ENCODE assay signal across 25 cellular contexts in the genomic region with DNA sequence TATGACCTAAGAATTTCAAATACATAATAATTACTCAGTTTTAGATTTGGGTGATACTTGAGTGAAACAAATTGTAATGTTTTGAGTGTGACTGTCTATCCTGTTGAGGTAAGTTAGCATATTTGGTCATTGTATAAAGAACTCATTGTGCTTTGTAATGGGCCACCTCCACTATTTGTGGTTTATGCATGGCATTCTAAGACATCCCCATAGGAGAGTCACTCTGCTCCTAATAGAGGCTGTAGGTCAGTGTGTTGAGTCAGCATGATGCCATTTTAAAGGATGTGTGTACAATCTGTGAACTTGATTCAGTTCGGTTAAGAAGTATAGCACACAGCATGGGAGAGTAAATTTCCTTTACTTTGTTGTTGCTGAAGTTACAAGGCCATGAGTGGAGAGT.
"Had no signal": no experiment of that assay in that cellular context is flagged by ENCODE, and none has a peak within 500 bp of the region (broad histone marks: within the 10 kb centered on the region; RNA-seq: fewer than 3 reads in every experiment).

No MANE protein-coding gene starts in this region.

- H3K36me3 Mint-ChIP-seq: activated naive CD8-positive, alpha-beta T cell treated with anti-CD3 and anti-CD28 coated beads for 36 hours; neural progenitor cell had no signal

- DNase-seq: activated CD4-positive, alpha-beta T cell treated with anti-CD3 and anti-CD28 coated beads for 48 hours; activated CD4-positive, alpha-beta T cell treated with anti-CD3 and anti-CD28 coated beads, Interleukin-2, amount 50 U/mL, for 48 hours; activated CD8-positive, alpha-beta memory T cell treated with anti-CD3 and anti-CD28 coated beads for 24 hours; activated effector memory CD4-positive, alpha-beta T cell treated with Interleukin-2 at 50 U/mL for 16 hours; activated naive CD4-positive, alpha-beta T cell treated with Interleukin-2 at 50 U/mL for 16 hours; activated naive CD8-positive, alpha-beta T cell treated with anti-CD3 and anti-CD28 coated beads for 36 hours; adrenal gland; aorta; colonic mucosa; effector CD8-positive, alpha-beta T cell; esophagus squamous epithelium; gastrocnemius medialis; glutamatergic neuron; mesendoderm; natural killer cell; right cardiac atrium; stimulated activated CD4-positive, alpha-beta T cell treated with anti-CD3 and anti-CD28 coated beads, Interleukin-2, amount 100 ng/mL, for 48 hours; stimulated activated naive CD8-positive, alpha-beta T cell treated with anti-CD3 and anti-CD28 coated beads, Interleukin-15, Interleukin-2, amounts not matched to agents 100 U/mL and 50 U/mL, for 24 hours; testis; transverse colon had no signal

- H3K4me1 Mint-ChIP-seq: activated naive CD8-positive, alpha-beta T cell treated with anti-CD3 and anti-CD28 coated beads for 36 hours; natural killer cell; neural progenitor cell had no signal

- H2AFZ ChIP-seq: neural progenitor cell had no signal

- H3K4me3 Mint-ChIP-seq: activated naive CD8-positive, alpha-beta T cell treated with anti-CD3 and anti-CD28 coated beads for 36 hours; natural killer cell; neural progenitor cell had no signal

- H3K4me1 ChIP-seq: adrenal gland, colonic mucosa, esophagus squamous epithelium, gastrocnemius medialis, neural progenitor cell, testis, transverse colon had no signal

- ATAC-seq: gastrocnemius medialis; natural killer cell; right cardiac atrium; stimulated activated naive CD8-positive, alpha-beta T cell treated with anti-CD3 and anti-CD28 coated beads, Interleukin-15, Interleukin-2, amounts not matched to agents 100 U/mL and 50 U/mL, for 24 hours had no signal

- H3K36me3 ChIP-seq: adrenal gland, colonic mucosa, esophagus squamous epithelium, gastrocnemius medialis, transverse colon had no signal

- H3K4me3 ChIP-seq: adrenal gland, colonic mucosa, esophagus squamous epithelium, gastrocnemius medialis, neural progenitor cell, testis, transverse colon had no signal

- H3K9me3 ChIP-seq: adrenal gland, colonic mucosa, esophagus squamous epithelium, gastrocnemius medialis, testis, transverse colon had no signal

- H3K4me2 ChIP-seq: neural progenitor cell had no signal

- H3K27ac ChIP-seq: adrenal gland, colonic mucosa, epithelial cell of prostate, esophagus squamous epithelium, gastrocnemius medialis, neural progenitor cell, testis, transverse colon, VCaP had no signal

- H3K27me3 Mint-ChIP-seq: activated naive CD8-positive, alpha-beta T cell treated with anti-CD3 and anti-CD28 coated beads for 36 hours had no signal

- H3K27ac Mint-ChIP-seq: activated naive CD8-positive, alpha-beta T cell treated with anti-CD3 and anti-CD28 coated beads for 36 hours; natural killer cell; neural progenitor cell had no signal

- H3K9ac ChIP-seq: neural progenitor cell had no signal

- FAIRE-seq: endometrium, keratinocyte had no signal

- H3K27me3 ChIP-seq: adrenal gland, colonic mucosa, esophagus squamous epithelium, gastrocnemius medialis, neural progenitor cell, testis, transverse colon had no signal
